ENCODE assay signal across 8 cellular contexts in genomic region chr1:234598974-234599616, GRCh38. TPM values are rescaled to one million over a fixed set of nuclear protein-coding genes. Genes with fewer than 3 reads are reported as not detected.
DNase-seq lines count a peak whose midpoint lies in the region; ATAC-seq, FAIRE-seq and TF ChIP-seq lines count a peak whose summit lies in the region.

No MANE protein-coding gene starts in this region.

- peak overlapping the region; percentile 53 for H3K4me3 ChIP-seq in epithelial cell of esophagus (ENCODE audit: low read length)

- no peak for TF ChIP-seq CTCF in epithelial cell of esophagus (IDR thresholded peaks at IDR 0.05; ENCODE audit: insufficient read depth, low read depth, low read length, missing control alignments)
- no peak for TF ChIP-seq CTCF in osteocyte (IDR thresholded peaks at IDR 0.05)

- H3K9me3 Mint-ChIP-seq in osteocyte (ENCODE audit: unreplicated experiment) = peaks cover 8% of the 10 kb centered on the region

- peaks cover 54% of the 10 kb centered on the region for H3K4me1 Mint-ChIP-seq in osteocyte (ENCODE audit: unreplicated experiment)

- peak overlapping the region; percentile 83 for H3K4me3 Mint-ChIP-seq in osteocyte (ENCODE audit: unreplicated experiment)

- peak overlapping the region; percentile 91 for H3K27ac Mint-ChIP-seq in osteocyte (ENCODE audit: unreplicated experiment)

- peaks cover 13% of the 10 kb centered on the region for H3K36me3 Mint-ChIP-seq in osteocyte (ENCODE audit: unreplicated experiment)

- DNase-seq in RCC 7860 (ENCODE audit: low spot score) = no peak
- peak; percentile 71 for DNase-seq in epithelial cell of esophagus (ENCODE audit: low read depth)
- DNase-seq in osteocyte (ENCODE audit: extremely low spot score, unreplicated experiment) = no peak
- no peak for DNase-seq in NCI-H187 treated with DMSO at 0.1 percent for 48 hours (lab: John Stamatoyannopoulos, UW)
- DNase-seq in NCI-H526 treated with DMSO at 0.1 percent for 48 hours (lab: John Stamatoyannopoulos, UW) = no peak

- ATAC-seq in GM18907 (IDR thresholded peaks at IDR 0.05; ENCODE audit: unreplicated experiment) = peak; percentile 2
- no peak for ATAC-seq in GM19324 (IDR thresholded peaks at IDR 0.05; ENCODE audit: low FRiP score, unreplicated experiment)
- ATAC-seq in HG03039 (IDR thresholded peaks at IDR 0.05; ENCODE audit: unreplicated experiment) = no peak

- no peaks in the 10 kb centered on the region for H3K27me3 Mint-ChIP-seq in osteocyte (ENCODE audit: unreplicated experiment)

- peak; percentile 45 for FAIRE-seq in RCC 7860 (lab: Jason Lieb, UNC)

RNA-seq across cellular contexts. Expression of gene IRF2BP2, which starts 10.9 kb away (rescaled TPM):
- total RNA-seq in osteocyte = 154 and 170 TPM in 2 replicates
